In the genomic region with DNA sequence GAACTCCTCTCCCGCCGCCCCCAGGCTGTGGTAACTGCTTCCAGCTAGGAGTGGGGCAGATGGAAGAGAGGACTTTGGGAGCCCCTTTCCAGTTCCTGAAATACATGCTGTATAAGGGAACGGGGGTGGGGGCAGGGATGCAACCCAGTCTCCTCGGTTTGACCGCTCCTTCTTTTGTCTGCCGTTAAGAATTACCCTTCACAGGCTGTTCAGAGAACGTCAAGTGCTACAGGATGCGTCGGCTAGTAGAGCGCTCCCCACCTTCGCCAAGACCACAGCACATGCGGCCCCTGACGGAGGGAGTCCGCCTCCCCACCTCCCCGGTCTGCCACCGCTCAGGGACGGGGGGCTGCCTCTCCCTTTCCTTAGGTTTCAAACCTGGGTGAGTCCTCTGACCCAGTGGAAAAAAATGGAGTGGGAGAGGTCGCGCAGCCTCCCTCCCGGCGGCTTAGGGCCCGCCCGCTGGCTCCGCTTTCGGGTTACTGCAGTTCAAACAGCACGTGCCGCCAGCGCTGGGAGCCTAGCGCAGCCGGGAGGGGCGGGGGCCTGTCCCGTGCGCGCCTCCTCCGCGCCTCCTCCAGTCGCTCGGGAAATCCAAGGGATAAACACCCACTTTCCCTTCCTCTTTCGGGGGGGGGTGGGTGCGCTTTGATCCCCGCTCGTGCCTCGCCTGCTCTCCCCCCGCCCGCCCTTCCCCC, we compare ENCODE assay signal across 9 cellular contexts. TPM values are rescaled to one million over a fixed set of nuclear protein-coding genes. Genes with fewer than 3 reads are reported as not detected.
A peak's percentile ranks its signal among the peaks of the same experiment; 100 is the strongest.
DNase-seq lines count a peak whose midpoint lies in the region; TF ChIP-seq lines count a peak whose summit lies in the region.
"Had no signal": no experiment of that assay in that cellular context is flagged by ENCODE, and none has a peak within 500 bp of the region (broad histone marks: within the 10 kb centered on the region; RNA-seq: fewer than 3 reads in every experiment).

No MANE protein-coding gene starts in this region.

- no peak overlapping the region for H3K9ac ChIP-seq in muscle layer of colon (ENCODE audit: low read length)

- H3K9me3 ChIP-seq in muscle layer of colon (ENCODE audit: low read length), result peaks cover 3% of the 10 kb centered on the region
- H3K9me3 ChIP-seq in uterus, result no peaks in the 10 kb centered on the region

- intact Hi-C loops in uterus (cut with DNase I; ENCODE audit: low total_unique reads), result no loop called here

- peak; percentile 60 for DNase-seq in activated effector memory CD4-positive, alpha-beta T cell treated with anti-CD3 and anti-CD28 coated beads, Interleukin-2, amount 50 U/mL, for 16 hours
- DNase-seq in activated effector memory CD4-positive, alpha-beta T cell treated with Interleukin-2 at 50 U/mL for 16 hours, result no peak
- peak; percentile 21 for DNase-seq in fibroblast of mammary gland (ENCODE audit: low read depth)
- DNase-seq in uterus, result peak; percentile 43 to 62
- no peak for DNase-seq in activated CD4-positive, alpha-beta T cell treated with anti-CD3 and anti-CD28 coated beads, Interleukin-2, amount 50 U/mL, for 4 hours
- DNase-seq in KBM-7, result no peak
- DNase-seq in SHP77 treated with DMSO at 0.1 percent for 48 hours (lab: John Stamatoyannopoulos, UW), result no peak
- DNase-seq: effector memory CD4-positive, alpha-beta T cell had no signal

- H3K4me3 ChIP-seq in fibroblast of mammary gland (ENCODE audit: control insufficient read depth, low read depth, low read length) (no peak overlapping the region), muscle layer of colon (ENCODE audit: low read depth in 1 of 2, low read length in 2 of 2) (peak overlapping the region; percentile 21 to 43), uterus (peak overlapping the region; percentile 2 to 19)

- in situ Hi-C loops in KBM-7 (cut with MboI; ENCODE audit: low pct_unique_long_range_greater_than_20kb, low sequenced_read_pairs), result loop anchor here (25.0 kb wide), 1 partner anchor 606 kb away; no protein-coding TSS in a partner anchor

- TF ChIP-seq POLR2A in uterus (IDR thresholded peaks at IDR 0.05), result no peak

- TF ChIP-seq CTCF in fibroblast of mammary gland (conservative IDR thresholded peaks at IDR 0.05; ENCODE audit: control insufficient read depth, insufficient read depth, low read depth, low read length), result no peak
- TF ChIP-seq CTCF in uterus (IDR thresholded peaks at IDR 0.05), result no peak

- H3K27me3 ChIP-seq in muscle layer of colon (ENCODE audit: control insufficient read depth in 1 of 2, insufficient read depth in 2 of 2, low read length in 2 of 2) (peaks cover 28 to 43% of the 10 kb centered on the region in 2 donors), uterus (peaks cover 28 to 35% of the 10 kb centered on the region in 2 donors)

- no peaks in the 10 kb centered on the region for H3K36me3 ChIP-seq in muscle layer of colon (ENCODE audit: insufficient read depth, low read length)
- H3K36me3 ChIP-seq in uterus, result no peaks in the 10 kb centered on the region

- H3K4me1 ChIP-seq in muscle layer of colon (ENCODE audit: insufficient read depth, low read length) (peaks cover 50% of the 10 kb centered on the region), uterus (peaks cover 0 to 31% of the 10 kb centered on the region in 2 donors)

- H3K27ac ChIP-seq in muscle layer of colon (ENCODE audit: low read depth, low read length), result no peak overlapping the region
- H3K27ac ChIP-seq in uterus, result peak overlapping the region in 1 of 2 donors; percentile 16

RNA-seq across cellular contexts. Expression of gene CYP26B1, which starts 4.8 kb away (rescaled TPM):
- total RNA-seq in uterus, result 1 to 10 TPM in 2 of 4 donors, under 1 TPM in 1, not detected in 1; 0.59 to 6.5 (median 1.4) TPM

Comparison
In these comparisons a context has a peak if more than half of its experiments do, and no peak if none do; other contexts are left out.
1. DNase-seq: peak in activated effector memory CD4-positive, alpha-beta T cell treated with anti-CD3 and anti-CD28 coated beads, Interleukin-2, amount 50 U/mL, for 16 hours (single experiment), fibroblast of mammary gland (single experiment) and uterus (2 of 2); none in activated effector memory CD4-positive, alpha-beta T cell treated with Interleukin-2 at 50 U/mL for 16 hours (single experiment), activated CD4-positive, alpha-beta T cell treated with anti-CD3 and anti-CD28 coated beads, Interleukin-2, amount 50 U/mL, for 4 hours (0 of 2), KBM-7 (single experiment) and SHP77 treated with DMSO at 0.1 percent for 48 hours (single experiment).